2 cellular contexts compared by ENCODE assay signal in genomic region chr20:38805958-38806854, GRCh38.
TF ChIP-seq lines count a peak whose summit lies in the region.

No MANE protein-coding gene starts in this region.

TF ChIP-seq in GM12878, 131 proteins besides CTCF, POLR2A, EP300 and RAD21:
- TF ChIP-seq GATAD2B (conservative IDR thresholded peaks at IDR 0.05; ENCODE audit: low read depth) (peak; percentile 75; the same call in 1 of the 2 replicates), ATF3 (IDR thresholded peaks at IDR 0.05; ENCODE audit: borderline replicate concordance, extremely low read depth, low read depth, low read length) (no peak), ZNF217 (IDR thresholded peaks at IDR 0.05) (no peak), IKZF1 (conservative IDR thresholded peaks at IDR 0.05) (peak; percentile 50; the same call in 1 of the 2 replicates), ESRRA (IDR thresholded peaks at IDR 0.05; ENCODE audit: low read length) (peak; percentile 48; the same call in 1 of the 2 replicates), SMARCA5 (IDR thresholded peaks at IDR 0.05) (peak; percentile 37; the same call in 1 of the 2 replicates), MXI1 (IDR thresholded peaks at IDR 0.05; ENCODE audit: low read depth, low read length) (peak; percentile 22; the same call in 1 of the 2 replicates), CEBPZ (IDR thresholded peaks at IDR 0.05; ENCODE audit: low read depth, low read length) (no peak), NFIC (IDR thresholded peaks at IDR 0.05; ENCODE audit: low read depth, low read length) (no peak), NKRF (conservative IDR thresholded peaks at IDR 0.05) (peak; percentile 73), NR2F1 (conservative IDR thresholded peaks at IDR 0.05) (peak; percentile 67), E2F8 (IDR thresholded peaks at IDR 0.05; ENCODE audit: low read depth, partially characterized antibody) (no peak), BACH1 (IDR thresholded peaks at IDR 0.05; ENCODE audit: borderline replicate concordance) (peak; percentile 31; the same call in 1 of the 2 replicates), HDGF (IDR thresholded peaks at IDR 0.05) (no peak), RB1 (IDR thresholded peaks at IDR 0.05; ENCODE audit: borderline replicate concordance) (peak; percentile 50; the same call in 1 of the 2 replicates), LARP7 (IDR thresholded peaks at IDR 0.05) (no peak; the same call in 1 of the 2 replicates), BHLHE40 (IDR thresholded peaks at IDR 0.05; ENCODE audit: borderline replicate concordance in 1 of 2, low read depth in 2 of 2, low read length in 1 of 2) (peak in 1 of 2 experiments; percentile 71; a peak in 2 of 4 replicates), DPF2 (IDR thresholded peaks at IDR 0.05) (peak; percentile 51), SIX5 (IDR thresholded peaks at IDR 0.05; ENCODE audit: low read depth, low read length, severe bottlenecking) (no peak)

TF ChIP-seq in HepG2, 621 proteins besides CTCF, POLR2A, EP300 and RAD21 (continues in another document):
- no peak for TF ChIP-seq ZBTB33 (CRISPR knock-in tag; IDR thresholded peaks at IDR 0.05)
- TF ChIP-seq TFDP1 (CRISPR knock-in tag; IDR thresholded peaks at IDR 0.05; ENCODE audit: borderline replicate concordance), result 0 out of 2 replicates have a peak, but pooled peaks have one; percentile 11
- TF ChIP-seq HBP1 (CRISPR knock-in tag; IDR thresholded peaks at IDR 0.05; ENCODE audit: low read depth), result no peak
- no peak for TF ChIP-seq ZNF563 (CRISPR knock-in tag; IDR thresholded peaks at IDR 0.05)
- TF ChIP-seq HNRNPK (IDR thresholded peaks at IDR 0.05; ENCODE audit: low read depth, low read length, poor library complexity, severe bottlenecking), result peak; percentile 29
- TF ChIP-seq FOXP1 (IDR thresholded peaks at IDR 0.05), result no peak
- no peak for TF ChIP-seq FOXP1 (CRISPR knock-in tag; IDR thresholded peaks at IDR 0.05)
- TF ChIP-seq SPEN (CRISPR knock-in tag; IDR thresholded peaks at IDR 0.05; ENCODE audit: low read depth), result no peak
- 0 out of 2 replicates have a peak, but pooled peaks have one; percentile 6 for TF ChIP-seq KDM2A (CRISPR knock-in tag; IDR thresholded peaks at IDR 0.05; ENCODE audit: borderline replicate concordance, low read depth)
- TF ChIP-seq ZNF431 (CRISPR knock-in tag; IDR thresholded peaks at IDR 0.05; ENCODE audit: borderline replicate concordance, low read depth), result no peak
- no peak for TF ChIP-seq NCOA5 (CRISPR knock-in tag; IDR thresholded peaks at IDR 0.05)
- no peak for TF ChIP-seq TRIM22 (IDR thresholded peaks at IDR 0.05)
- no peak for TF ChIP-seq NBN (conservative IDR thresholded peaks at IDR 0.05)
- no peak for TF ChIP-seq HNF1A (IDR thresholded peaks at IDR 0.05; ENCODE audit: low read depth)
- peak; percentile 13; the same call in 1 of the 2 replicates for TF ChIP-seq HNF1A (CRISPR knock-in tag; IDR thresholded peaks at IDR 0.05; ENCODE audit: borderline replicate concordance)
- TF ChIP-seq ZNF687 (CRISPR knock-in tag; IDR thresholded peaks at IDR 0.05), result peak; percentile 35; the same call in 1 of the 2 replicates
- no peak for TF ChIP-seq ZNF543 (CRISPR knock-in tag; IDR thresholded peaks at IDR 0.05)
- TF ChIP-seq ZNF710 (CRISPR knock-in tag; IDR thresholded peaks at IDR 0.05; ENCODE audit: borderline replicate concordance), result 0 out of 2 replicates have a peak, but pooled peaks have one; percentile 29
- TF ChIP-seq KDM5B (CRISPR knock-in tag; IDR thresholded peaks at IDR 0.05; ENCODE audit: borderline replicate concordance), result peak; percentile 27; the same call in 1 of the 2 replicates
- no peak for TF ChIP-seq SMAD3 (CRISPR knock-in tag; IDR thresholded peaks at IDR 0.05)
- TF ChIP-seq ZFP91 (CRISPR knock-in tag; IDR thresholded peaks at IDR 0.05; ENCODE audit: borderline replicate concordance), result 0 out of 2 replicates have a peak, but pooled peaks have one; percentile 21
- TF ChIP-seq RNF2 (conservative IDR thresholded peaks at IDR 0.05; ENCODE audit: low read depth), result no peak
- no peak for TF ChIP-seq SMYD3 (CRISPR knock-in tag; IDR thresholded peaks at IDR 0.05)
- no peak for TF ChIP-seq NFIB (CRISPR knock-in tag; IDR thresholded peaks at IDR 0.05; ENCODE audit: borderline replicate concordance)
- TF ChIP-seq ONECUT2 (CRISPR knock-in tag; IDR thresholded peaks at IDR 0.05), result no peak
- no peak for TF ChIP-seq GPN1 (CRISPR knock-in tag; IDR thresholded peaks at IDR 0.05; ENCODE audit: borderline replicate concordance)
- TF ChIP-seq ZNF460 (CRISPR knock-in tag; IDR thresholded peaks at IDR 0.05; ENCODE audit: borderline replicate concordance), result no peak
- no peak for TF ChIP-seq SIN3B (IDR thresholded peaks at IDR 0.05; ENCODE audit: low read length)
- TF ChIP-seq HNRNPLL (IDR thresholded peaks at IDR 0.05; ENCODE audit: low read depth, low read length, poor library complexity, severe bottlenecking), result no peak
